27 cellular contexts compared by ENCODE assay signal in the genomic region with DNA sequence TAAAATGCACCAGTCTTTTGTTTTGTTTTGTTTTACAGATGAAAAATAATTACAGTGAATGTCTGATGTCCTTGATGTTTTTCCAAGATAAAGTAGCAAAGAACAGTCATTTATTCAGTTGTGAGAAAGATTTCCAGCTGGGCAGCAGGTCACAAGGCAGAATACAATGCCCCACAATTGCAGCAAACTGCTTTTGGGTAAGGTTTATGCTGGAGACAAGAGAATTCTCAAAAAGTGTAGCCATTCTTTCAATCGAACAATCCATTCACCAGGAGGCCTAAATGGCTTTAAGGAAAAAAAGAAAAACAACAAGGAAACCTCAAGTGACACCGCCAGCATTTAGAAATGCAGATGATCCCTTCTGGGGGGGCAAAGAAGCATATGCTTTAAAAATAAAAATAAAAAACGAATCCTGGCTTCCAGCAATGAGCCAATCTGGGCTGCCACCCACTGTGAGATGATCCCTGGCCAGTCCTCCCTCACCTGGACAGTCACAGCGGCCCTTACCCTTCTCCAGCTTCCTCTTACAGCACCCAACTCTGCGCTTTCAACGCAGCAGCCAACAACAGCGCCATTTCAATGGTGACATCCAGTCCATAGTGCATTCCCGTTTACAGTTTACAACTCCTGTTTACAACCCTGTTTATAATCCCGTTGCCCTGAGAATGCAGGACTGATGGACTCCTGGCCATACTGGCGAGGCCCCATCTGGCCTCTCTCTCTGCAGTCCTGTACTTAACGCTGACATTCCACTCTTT. TPM values are rescaled to one million over a fixed set of nuclear protein-coding genes. Genes with fewer than 3 reads are reported as not detected.
DNase-seq lines count a peak whose midpoint lies in the region; ATAC-seq and TF ChIP-seq lines count a peak whose summit lies in the region.
"Had no signal": no experiment of that assay in that cellular context is flagged by ENCODE, and none has a peak within 500 bp of the region (broad histone marks: within the 10 kb centered on the region; RNA-seq: fewer than 3 reads in every experiment).

No MANE protein-coding gene starts in this region.

- BruUV-seq in PC-9 (replicated peaks; lab: Mats Ljungman, UMichigan), result no TSS peak
- no TSS peak for BruUV-seq in A673 (replicated peaks; lab: Mats Ljungman, UMichigan)
- no TSS peak for BruUV-seq in OCI-LY7 (replicated peaks; lab: Mats Ljungman, UMichigan)

- H4K8ac ChIP-seq in H9 (replicated peaks; ENCODE audit: insufficient read length, low read depth, low read length), result no peak overlapping the region

- H3K36me3 ChIP-seq in PC-9 (ENCODE audit: low read depth) (no peaks in the 10 kb centered on the region), osteoblast (ENCODE audit: insufficient read depth, low read length) (no peaks in the 10 kb centered on the region), A673 (ENCODE audit: insufficient read depth, low read length, poor library complexity, severe bottlenecking) (no peaks in the 10 kb centered on the region), OCI-LY7 (ENCODE audit: insufficient read depth, low read length) (no peaks in the 10 kb centered on the region)
- H3K36me3 ChIP-seq: BLaER1 treated with 17β-estradiol and CSF1 and Interleukin-3, amounts not matched to agents 10 nM and 100 nM; heart left ventricle; pancreas; right atrium auricular region; SJCRH30; suprapubic skin; uterus had no signal

- H3K9me3 ChIP-seq in H9 (ENCODE audit: control insufficient read depth, low read depth, low read length), result no peaks in the 10 kb centered on the region
- H3K9me3 ChIP-seq in PC-9 (ENCODE audit: insufficient read depth, low read depth), result no peaks in the 10 kb centered on the region
- no peaks in the 10 kb centered on the region for H3K9me3 ChIP-seq in osteoblast (ENCODE audit: low read depth, low read length)
- H3K9me3 ChIP-seq in A673 (ENCODE audit: low read depth, low read length, poor library complexity, severe bottlenecking), result no peaks in the 10 kb centered on the region
- H3K9me3 ChIP-seq in OCI-LY7 (ENCODE audit: low read length), result no peaks in the 10 kb centered on the region
- H3K9me3 ChIP-seq: BLaER1 treated with 17β-estradiol and CSF1 and Interleukin-3, amounts not matched to agents 10 nM and 100 nM; heart left ventricle; pancreas; right atrium auricular region; SJCRH30; suprapubic skin; uterus had no signal

- POLR2A ChIA-PET in PC-9 (lab: Charles Lee; ENCODE audit: unreplicated experiment), result interaction anchor here (0.5 kb wide), 1 partner anchor 150 kb away, joined by 4 read pairs; no protein-coding TSS in a partner anchor
- POLR2A ChIA-PET in A673 (lab: Charles Lee; ENCODE audit: low non-redundant PET), result no interaction called here
- POLR2A ChIA-PET in OCI-LY7 (lab: Charles Lee), result interaction anchor here (0.9 kb wide), 1 partner anchor 209 kb away, joined by 3 read pairs; no protein-coding TSS in a partner anchor

- H3K9me3 Mint-ChIP-seq in H9 (no peaks in the 10 kb centered on the region), natural killer cell (peaks cover 0 to 3% of the 10 kb centered on the region in 2 donors)
- H3K9me3 Mint-ChIP-seq: stimulated activated memory B cell treated with anti-CD40 and anti-IgM and Interleukin-4, amounts not matched to agents 10 μg/mL and 1 μg/mL and 100 μg/mL, for 72 hours had no signal

- no peak overlapping the region for H3K18ac ChIP-seq in H9 (ENCODE audit: insufficient read length, low read depth, low read length)

- H2BK120ac ChIP-seq in H9 (ENCODE audit: low read depth, low read length, poor library complexity, severe bottlenecking), result no peak overlapping the region

- H4K91ac ChIP-seq in H9 (ENCODE audit: insufficient read length, low read depth, low read length), result no peak overlapping the region

- no peak overlapping the region for H4K5ac ChIP-seq in H9 (ENCODE audit: insufficient read length, low read depth, low read length)

- H3K9ac ChIP-seq in H9 (ENCODE audit: extremely low read depth, insufficient read length, low read length), result no peak overlapping the region
- H3K9ac ChIP-seq: BLaER1 treated with 17β-estradiol and CSF1 and Interleukin-3, amounts not matched to agents 10 nM and 100 nM had no signal

- H2BK5ac ChIP-seq in H9 (ENCODE audit: insufficient read length, low read length), result no peak overlapping the region

- no peak overlapping the region for H3K4ac ChIP-seq in H9 (ENCODE audit: low read depth, low read length)

- H3K4me2 ChIP-seq in H9 (ENCODE audit: insufficient read depth, insufficient read length, low read length) (no peak overlapping the region), PC-9 (no peak overlapping the region), osteoblast (ENCODE audit: insufficient read depth, low read length) (peak overlapping the region; percentile 69), OCI-LY7 (ENCODE audit: low read length) (no peak overlapping the region)
- H3K4me2 ChIP-seq: BLaER1 treated with 17β-estradiol and CSF1 and Interleukin-3, amounts not matched to agents 10 nM and 100 nM had no signal

- no peak overlapping the region for H3K23ac ChIP-seq in H9 (ENCODE audit: insufficient read length, low read depth, low read length)

- 0 out of 2 replicates have a peak, but pooled peaks cover under 1% of the 10 kb centered on the region for H3F3A ChIP-seq in PC-9 (ENCODE audit: insufficient read depth, low read depth)

- intact Hi-C loops in PC-9 (cut with micrococcal nuclease; ENCODE audit: unreplicated experiment) (no loop called here), A673 (cut with micrococcal nuclease; ENCODE audit: unreplicated experiment) (no loop called here), OCI-LY7 (cut with micrococcal nuclease; ENCODE audit: unreplicated experiment) (no loop called here), natural killer cell (cut with micrococcal nuclease) (no loop called here)

- H3K79me2 ChIP-seq in H9 (ENCODE audit: insufficient read depth, low read length) (no peaks in the 10 kb centered on the region), PC-9 (ENCODE audit: low read depth) (no peaks in the 10 kb centered on the region), osteoblast (ENCODE audit: insufficient read depth, low read length) (no peaks in the 10 kb centered on the region), OCI-LY7 (ENCODE audit: insufficient read depth, low read depth, low read length) (no peaks in the 10 kb centered on the region)

- TF ChIP-seq CTCF in H9 (conservative IDR thresholded peaks at IDR 0.05) (no peak), PC-9 (conservative IDR thresholded peaks at IDR 0.05) (no peak), osteoblast (IDR thresholded peaks at IDR 0.05; ENCODE audit: extremely low read depth, low read depth, low read length) (no peak), A673 (conservative IDR thresholded peaks at IDR 0.05; ENCODE audit: low read depth, low read length) (no peak), OCI-LY7 (conservative IDR thresholded peaks at IDR 0.05; ENCODE audit: low read length) (no peak), natural killer cell (IDR thresholded peaks at IDR 0.05) (no peak)

- no peak overlapping the region for H2BK15ac ChIP-seq in H9 (ENCODE audit: low read depth, low read length)

- H2AK5ac ChIP-seq in H9 (ENCODE audit: insufficient read length, low read length), result no peak overlapping the region

- H3K14ac ChIP-seq in H9 (ENCODE audit: insufficient read depth, low read length), result no peak overlapping the region

- peaks cover 7% of the 10 kb centered on the region for H3K4me1 ChIP-seq in H9 (ENCODE audit: insufficient read depth, low read length)
- peaks cover 10% of the 10 kb centered on the region for H3K4me1 ChIP-seq in PC-9 (replicated peaks; ENCODE audit: insufficient read depth)
- H3K4me1 ChIP-seq in osteoblast (ENCODE audit: insufficient read depth, low read length), result peaks cover 18% of the 10 kb centered on the region
- peaks cover 12% of the 10 kb centered on the region for H3K4me1 ChIP-seq in A673 (ENCODE audit: insufficient read depth, low read length, poor library complexity, severe bottlenecking)
- H3K4me1 ChIP-seq in OCI-LY7 (ENCODE audit: insufficient read depth, low read length, poor library complexity, severe bottlenecking), result no peaks in the 10 kb centered on the region
- H3K4me1 ChIP-seq: BLaER1 treated with 17β-estradiol and CSF1 and Interleukin-3, amounts not matched to agents 10 nM and 100 nM; heart left ventricle; pancreas; right atrium auricular region; SJCRH30; suprapubic skin; uterus had no signal

- H3K27ac Mint-ChIP-seq in H9 (peak overlapping the region; percentile 5 to 49 (median 39); a peak in 4 of 7 replicates), natural killer cell (no peak overlapping the region)
- H3K27ac Mint-ChIP-seq: activated naive CD8-positive, alpha-beta T cell; activated T-helper 17 cell treated with anti-CD3 and anti-CD28 coated beads, Interleukin-2, amount 50 U/mL, for 72 hours; naive thymus-derived CD4-positive, alpha-beta T cell; stimulated activated memory B cell treated with anti-CD40 and anti-IgM and Interleukin-4, amounts not matched to agents 10 μg/mL and 1 μg/mL and 100 μg/mL, for 72 hours had no signal

- H3K23me2 ChIP-seq in H9 (ENCODE audit: insufficient read length, low read depth, low read length, poor library complexity, severe bottlenecking), result no peaks in the 10 kb centered on the region

- CTCF ChIA-PET in PC-9 (lab: Charles Lee), result no interaction called here
- CTCF ChIA-PET in A673 (lab: Charles Lee), result no interaction called here
- CTCF ChIA-PET in OCI-LY7 (lab: Charles Lee; ENCODE audit: unreplicated experiment), result no interaction called here

- H3K56ac ChIP-seq in H9 (ENCODE audit: insufficient read length, low read depth, low read length), result no peak overlapping the region

- H3K79me1 ChIP-seq in H9 (ENCODE audit: insufficient read depth, low read depth, low read length, poor library complexity, severe bottlenecking), result no peaks in the 10 kb centered on the region

- no peak overlapping the region for H2BK12ac ChIP-seq in H9 (ENCODE audit: insufficient read length, low read depth, low read length)

- H3K27ac ChIP-seq in H9 (ENCODE audit: insufficient read length, low read depth, low read length) (no peak overlapping the region), PC-9 (0 out of 2 replicates have a peak overlapping the region, but pooled peaks have one; percentile 9), epithelial cell of prostate (peak overlapping the region; percentile 18), osteoblast (ENCODE audit: low read depth, low read length) (peak overlapping the region; percentile 46), A673 (ENCODE audit: low read depth, low read length, poor library complexity, severe bottlenecking) (no peak overlapping the region), OCI-LY7 (ENCODE audit: low read depth, low read length, poor library complexity, severe bottlenecking) (no peak overlapping the region)
- H3K27ac ChIP-seq: BLaER1 treated with 17β-estradiol and CSF1 and Interleukin-3, amounts not matched to agents 10 nM and 100 nM; heart left ventricle; HL-60; pancreas; right atrium auricular region; SJCRH30; suprapubic skin; uterus had no signal

- WGBS in H9 (ENCODE audit: extremely low coverage, insufficient read length, low lambda C conversion rate), result no CpG with 5 or more reads among the region's 11 CpGs

- no peak overlapping the region for H3T11ph ChIP-seq in H9 (ENCODE audit: low read length)

- H3K4me1 Mint-ChIP-seq in H9 (peaks cover 38 to 54% of the 10 kb centered on the region in 2 experiments), natural killer cell (no peaks in the 10 kb centered on the region)
- H3K4me1 Mint-ChIP-seq: activated T-helper 17 cell treated with anti-CD3 and anti-CD28 coated beads, Interleukin-2, amount 50 U/mL, for 72 hours; naive thymus-derived CD4-positive, alpha-beta T cell; stimulated activated memory B cell treated with anti-CD40 and anti-IgM and Interleukin-4, amounts not matched to agents 10 μg/mL and 1 μg/mL and 100 μg/mL, for 72 hours had no signal

- H3K36me3 Mint-ChIP-seq in H9 (ENCODE audit: insufficient read depth in 1 of 3, low read depth in 3 of 3), result no peaks in the 10 kb centered on the region
- H3K36me3 Mint-ChIP-seq in natural killer cell, result no peaks in the 10 kb centered on the region
- H3K36me3 Mint-ChIP-seq: activated naive CD8-positive, alpha-beta T cell; naive thymus-derived CD4-positive, alpha-beta T cell; stimulated activated memory B cell treated with anti-CD40 and anti-IgM and Interleukin-4, amounts not matched to agents 10 μg/mL and 1 μg/mL and 100 μg/mL, for 72 hours had no signal

- no peaks in the 10 kb centered on the region for H3K27me3 ChIP-seq in H9 (ENCODE audit: insufficient read depth, low read length)
- no peaks in the 10 kb centered on the region for H3K27me3 ChIP-seq in PC-9 (ENCODE audit: insufficient read depth, low read depth)
- no peaks in the 10 kb centered on the region for H3K27me3 ChIP-seq in osteoblast (ENCODE audit: insufficient read depth, low read length)
- H3K27me3 ChIP-seq in A673 (replicated peaks; ENCODE audit: insufficient read depth, low read depth, low read length, poor library complexity), result no peaks in the 10 kb centered on the region
- H3K27me3 ChIP-seq: BLaER1 treated with 17β-estradiol and CSF1 and Interleukin-3, amounts not matched to agents 10 nM and 100 nM; pancreas; right atrium auricular region; SJCRH30; uterus had no signal

- ATAC-seq in natural killer cell, result no peak
- ATAC-seq: activated T-helper 17 cell treated with anti-CD3 and anti-CD28 coated beads, Interleukin-2, amount 50 U/mL, for 72 hours; heart left ventricle; naive thymus-derived CD4-positive, alpha-beta T cell; pancreas had no signal

- H2AFZ ChIP-seq in H9 (ENCODE audit: low read length) (no peak overlapping the region), PC-9 (no peak overlapping the region), osteoblast (ENCODE audit: low read length) (peak overlapping the region; percentile 37), OCI-LY7 (ENCODE audit: low read length) (no peak overlapping the region)

- H3K4me3 Mint-ChIP-seq in H9, result no peak overlapping the region
- no peak overlapping the region for H3K4me3 Mint-ChIP-seq in natural killer cell
- H3K4me3 Mint-ChIP-seq: activated naive CD8-positive, alpha-beta T cell; activated T-helper 17 cell treated with anti-CD3 and anti-CD28 coated beads, Interleukin-2, amount 50 U/mL, for 72 hours; naive thymus-derived CD4-positive, alpha-beta T cell; stimulated activated memory B cell treated with anti-CD40 and anti-IgM and Interleukin-4, amounts not matched to agents 10 μg/mL and 1 μg/mL and 100 μg/mL, for 72 hours had no signal

- H3K4me3 ChIP-seq in PC-9 (no peak overlapping the region), osteoblast (ENCODE audit: insufficient read depth, low read length) (no peak overlapping the region), A673 (ENCODE audit: low read depth, low read length, poor library complexity, severe bottlenecking) (no peak overlapping the region), OCI-LY7 (ENCODE audit: low read depth, low read length, poor library complexity, severe bottlenecking) (no peak overlapping the region)
- H3K4me3 ChIP-seq: BLaER1 treated with 17β-estradiol and CSF1 and Interleukin-3, amounts not matched to agents 10 nM and 100 nM; heart left ventricle; pancreas; right atrium auricular region; SJCRH30; suprapubic skin; uterus had no signal

- H2BK20ac ChIP-seq in H9 (ENCODE audit: low read depth, low read length, poor library complexity, severe bottlenecking), result no peak overlapping the region

- H3K9me2 ChIP-seq in PC-9 (ENCODE audit: insufficient read depth) (no peaks in the 10 kb centered on the region), OCI-LY7 (ENCODE audit: insufficient read depth, low read length) (no peaks in the 10 kb centered on the region)

- H4K20me1 ChIP-seq in H9 (ENCODE audit: control insufficient read depth, insufficient read depth, insufficient read length) (no peaks in the 10 kb centered on the region), PC-9 (ENCODE audit: insufficient read depth) (no peaks in the 10 kb centered on the region), osteoblast (ENCODE audit: insufficient read depth, low read length) (no peaks in the 10 kb centered on the region), OCI-LY7 (ENCODE audit: insufficient read depth, low read length) (no peaks in the 10 kb centered on the region)
- H4K20me1 ChIP-seq: BLaER1 treated with 17β-estradiol and CSF1 and Interleukin-3, amounts not matched to agents 10 nM and 100 nM had no signal

- DNase-seq in H9 (no peak), PC-9 (no peak), epithelial cell of prostate (ENCODE audit: low read depth, low spot score) (no peak), osteoblast (ENCODE audit: insufficient read length, low spot score, missing footprints) (no peak), LoVo (ENCODE audit: low spot score) (no peak), A673 (ENCODE audit: low spot score) (no peak), OCI-LY7 (ENCODE audit: low spot score) (no peak), natural killer cell (no peak)
- DNase-seq: activated CD4-positive, alpha-beta T cell treated with anti-CD3 and anti-CD28 coated beads for 48 hours; DMS79 treated with DMSO at 0.1 percent for 48 hours; erythroblast; H7; heart left ventricle; naive thymus-derived CD4-positive, alpha-beta T cell; NCI-H1417; pancreas; SJCRH30; stimulated activated CD4-positive, alpha-beta T cell treated with anti-CD3 and anti-CD28 coated beads, Interleukin-4, amount 100 ng/mL, for 1 hour; uterus had no signal

- H3K27me3 Mint-ChIP-seq in H9 (ENCODE audit: low read depth), result peaks cover 5% of the 10 kb centered on the region
- H3K27me3 Mint-ChIP-seq in natural killer cell (ENCODE audit: low read depth in 2 of 2), result no peaks in the 10 kb centered on the region
- H3K27me3 Mint-ChIP-seq: naive thymus-derived CD4-positive, alpha-beta T cell had no signal

RNA-seq across cellular contexts. Expression of gene WNT5A, which starts 25.7 kb away (rescaled TPM):
- total RNA-seq in H9 (2021) (1.1 and 1.3 TPM in 2 replicates), PC-9 (2021) (146 and 174 TPM in 2 replicates), osteoblast (116 and 145 TPM in 2 replicates), A673 (2021) (15.7 and 18.9 TPM in 2 replicates), OCI-LY7 (2022) (16.2 and 18.1 TPM in 2 replicates), natural killer cell (not detected)
- total RNA-seq in OCI-LY7 (2014; rRNA removed; shearing (Covaris generic)), result 4.5 and 4.6 TPM in 2 replicates
- total RNA-seq: activated T-helper 17 cell treated with anti-CD3 and anti-CD28 coated beads, Interleukin-2, amount 50 U/mL, for 72 hours; T-helper 1 cell treated with Interleukin-12 subunit alpha and Interleukin-12 subunit beta and Interleukin-4 antibody, amounts not matched to agents 30 ng/mL and 1 ng/mL, for 36 hours had no signal

Comparison
In these comparisons a context has a peak if more than half of its experiments do, and no peak if none do; other contexts are left out.
1. H3K27ac ChIP-seq: peak in PC-9 (single experiment), epithelial cell of prostate (single experiment) and osteoblast (single experiment); none in H9 (single experiment), A673 (single experiment) and OCI-LY7 (single experiment).
2. H3K27ac Mint-ChIP-seq: peak in H9 (3 of 3); none in natural killer cell (0 of 2).